Comparison of ENCODE assay signal across 21 cellular contexts in genomic region chrX:132120913-132121312, GRCh38. TPM values are rescaled to one million over a fixed set of nuclear protein-coding genes. Genes with fewer than 3 reads are reported as not detected.
"Had no signal": no experiment of that assay in that cellular context is flagged by ENCODE, and none has a peak within 500 bp of the region (broad histone marks: within the 10 kb centered on the region; RNA-seq: fewer than 3 reads in every experiment).

No MANE protein-coding gene starts in this region.

- H3K36me3 ChIP-seq: gastrocnemius medialis, heart right ventricle, neutrophil, sigmoid colon, stomach, upper lobe of right lung had no signal

- H3K9me3 ChIP-seq: gastrocnemius medialis, neutrophil, sigmoid colon, upper lobe of right lung had no signal

- H3K9me3 Mint-ChIP-seq: naive thymus-derived CD4-positive, alpha-beta T cell had no signal

- H3K27ac ChIP-seq: dorsolateral prefrontal cortex, gastrocnemius medialis, heart right ventricle, neutrophil, sigmoid colon, stomach, upper lobe of right lung had no signal

- H3K27me3 ChIP-seq: gastrocnemius medialis, neutrophil, sigmoid colon, upper lobe of right lung had no signal

- ATAC-seq: gastrocnemius medialis; heart right ventricle; naive thymus-derived CD4-positive, alpha-beta T cell; upper lobe of right lung had no signal

- H3K36me3 Mint-ChIP-seq: naive thymus-derived CD4-positive, alpha-beta T cell had no signal

- H3K4me1 ChIP-seq: gastrocnemius medialis, heart right ventricle, sigmoid colon, stomach, upper lobe of right lung had no signal

- H3K27ac Mint-ChIP-seq: naive thymus-derived CD4-positive, alpha-beta T cell had no signal

- DNase-seq: cortex of kidney; dorsolateral prefrontal cortex; effector CD8-positive, alpha-beta T cell; gastrocnemius medialis; heart right ventricle; hypothalamus; kidney glomerular epithelial cell; naive thymus-derived CD4-positive, alpha-beta T cell; sigmoid colon; stimulated activated CD4-positive, alpha-beta T cell treated with anti-CD3 and anti-CD28 coated beads, Interleukin-12 subunit alpha, Interleukin-12 subunit beta, amount 100 ng/mL, for 4 hours; stimulated activated naive CD4-positive, alpha-beta T cell; stomach; substantia nigra; upper lobe of right lung had no signal

- H3K4me3 ChIP-seq: dorsolateral prefrontal cortex, gastrocnemius medialis, heart right ventricle, sigmoid colon, skin epidermis, stomach, upper lobe of right lung had no signal

RNA-seq across cellular contexts. Expression of gene FRMD7, which starts 6.9 kb away (rescaled TPM):
- total RNA-seq: esophagus mucosa; fibroblast of villous mesenchyme; gastrocnemius medialis; lung microvascular endothelial cell; mesenteric fat pad; naive thymus-derived CD4-positive, alpha-beta T cell; pulmonary artery endothelial cell; stomach; upper lobe of right lung had no signal
- polyA plus RNA-seq: heart right ventricle; naive thymus-derived CD4-positive, alpha-beta T cell; stomach had no signal
